ENCODE assay signal across 18 cellular contexts in the genomic region with DNA sequence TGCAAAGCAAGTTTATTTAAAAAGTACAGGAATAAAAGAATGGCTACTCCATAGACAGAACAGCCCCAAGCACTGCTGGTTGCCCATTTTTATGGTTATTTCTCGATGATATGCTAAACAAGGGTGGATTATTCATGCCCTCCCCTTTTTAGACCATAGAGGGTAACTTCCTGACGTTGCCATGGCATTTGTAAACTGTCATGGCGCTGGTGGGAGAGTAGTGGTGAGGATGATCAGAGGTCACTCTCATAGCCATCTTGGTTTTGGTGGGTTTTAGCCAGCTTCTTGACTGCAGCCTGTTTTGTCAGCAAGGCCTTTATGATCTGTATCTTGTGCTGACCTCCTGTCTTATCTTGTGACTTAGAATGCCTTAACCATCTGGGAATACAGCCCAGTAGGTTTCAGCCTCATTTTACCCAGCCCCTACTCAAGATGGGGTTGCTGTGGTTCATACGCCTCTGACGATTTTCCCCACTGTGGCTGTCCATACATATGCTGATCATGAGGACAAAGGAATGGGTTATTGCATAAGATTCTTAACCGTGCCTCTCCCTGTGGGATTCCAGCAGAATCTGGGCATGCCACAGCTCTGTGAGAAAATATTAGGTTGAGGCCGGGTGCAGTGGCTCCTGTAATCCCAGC.
DNase-seq lines count a peak whose midpoint lies in the region; ATAC-seq lines count a peak whose summit lies in the region.
"Had no signal": no experiment of that assay in that cellular context is flagged by ENCODE, and none has a peak within 500 bp of the region (broad histone marks: within the 10 kb centered on the region; RNA-seq: fewer than 3 reads in every experiment).

No MANE protein-coding gene starts in this region.

- peaks cover 3% of the 10 kb centered on the region for H3K9me3 Mint-ChIP-seq in activated T-cell treated with anti-CD3 and anti-CD28 coated beads, Interleukin-2, amount 50 U/mL, for 24 hours

- H3K4me1 ChIP-seq in HUES48 (ENCODE audit: control insufficient read depth, insufficient read depth, low read length): peaks cover 12% of the 10 kb centered on the region
- H3K4me1 ChIP-seq: Peyer's patch, SJSA1 had no signal

- H3K27me3 Mint-ChIP-seq in activated T-cell treated with anti-CD3 and anti-CD28 coated beads, Interleukin-2, amount 50 U/mL, for 24 hours: peaks cover 67% of the 10 kb centered on the region

- H3K9me3 ChIP-seq in HUES48 (ENCODE audit: control insufficient read depth, insufficient read depth, low read length): no peaks in the 10 kb centered on the region
- H3K9me3 ChIP-seq: SJSA1 had no signal

- peak; percentile 17 for DNase-seq in ecto neural progenitor cell (ENCODE audit: low spot score)
- DNase-seq in iPS DF 19.7 (ENCODE audit: low read depth, low spot score): peak; percentile 7
- no peak for DNase-seq in activated T-cell treated with anti-CD3 and anti-CD28 coated beads, Interleukin-2, amount 50 U/mL, for 24 hours
- no peak for DNase-seq in MV-4-11 (lab: John Stamatoyannopoulos, UW)
- DNase-seq: ACHN; AML-193; DMS79 treated with DMSO at 0.1 percent for 48 hours; NCI-H1694 treated with DMSO at 0.1 percent for 48 hours; NCI-H510A; NCI-H748 treated with DMSO at 0.1 percent for 48 hours; NK-92 treated with Interleukin-12 subunit alpha and Interleukin-12 subunit beta, amount 100 ng/mL, for 24 hours; Peyer's patch had no signal

- H3K9ac ChIP-seq in HUES48 (ENCODE audit: low read depth, low read length): no peak overlapping the region

- no peak overlapping the region for H3K27ac Mint-ChIP-seq in activated T-cell treated with anti-CD3 and anti-CD28 coated beads, Interleukin-2, amount 50 U/mL, for 24 hours

- H3K36me3 Mint-ChIP-seq in activated T-cell treated with anti-CD3 and anti-CD28 coated beads, Interleukin-2, amount 50 U/mL, for 24 hours (ENCODE audit: low read depth): no peaks in the 10 kb centered on the region

- peak overlapping the region; percentile 51 for H3K27ac ChIP-seq in HUES48 (ENCODE audit: low read depth, low read length)
- H3K27ac ChIP-seq: C4-2B, Peyer's patch, SJSA1 had no signal

- no peaks in the 10 kb centered on the region for H3K36me3 ChIP-seq in HUES48 (ENCODE audit: control insufficient read depth, insufficient read depth, low read length)
- H3K36me3 ChIP-seq: Peyer's patch, SJSA1 had no signal

- no peak overlapping the region for H3K4me3 ChIP-seq in HUES48 (ENCODE audit: low read depth, low read length)
- H3K4me3 ChIP-seq: Peyer's patch, SJSA1 had no signal

- H3K4me3 Mint-ChIP-seq in activated T-cell treated with anti-CD3 and anti-CD28 coated beads, Interleukin-2, amount 50 U/mL, for 24 hours: no peak overlapping the region

- H3K27me3 ChIP-seq in HUES48 (ENCODE audit: control insufficient read depth, insufficient read depth, low read length): no peaks in the 10 kb centered on the region
- H3K27me3 ChIP-seq: Peyer's patch, SJSA1 had no signal

- no peak for ATAC-seq in GM19324 (IDR thresholded peaks at IDR 0.05; ENCODE audit: low FRiP score, unreplicated experiment)
- ATAC-seq in GM21381 (IDR thresholded peaks at IDR 0.05; ENCODE audit: unreplicated experiment): no peak
- ATAC-seq: HCT116 had no signal

- no peaks in the 10 kb centered on the region for H3K4me1 Mint-ChIP-seq in activated T-cell treated with anti-CD3 and anti-CD28 coated beads, Interleukin-2, amount 50 U/mL, for 24 hours (ENCODE audit: low read depth)

Comparison
In these comparisons a context has a peak if more than half of its experiments do, and no peak if none do; other contexts are left out.
1. DNase-seq: peak in ecto neural progenitor cell (single experiment) and iPS DF 19.7 (single experiment); none in activated T-cell treated with anti-CD3 and anti-CD28 coated beads, Interleukin-2, amount 50 U/mL, for 24 hours (single experiment) and MV-4-11 (single experiment).